Comparison of ENCODE assay signal across 20 cellular contexts in genomic region chr15:89964555-89964954, GRCh38. TPM values are rescaled to one million over a fixed set of nuclear protein-coding genes. Genes with fewer than 3 reads are reported as not detected.
DNase-seq lines count a peak whose midpoint lies in the region; ATAC-seq, FAIRE-seq and TF ChIP-seq lines count a peak whose summit lies in the region.
"Had no signal": no experiment of that assay in that cellular context is flagged by ENCODE, and none has a peak within 500 bp of the region (broad histone marks: within the 10 kb centered on the region; RNA-seq: fewer than 3 reads in every experiment).

No MANE protein-coding gene starts in this region.

- no peak overlapping the region for H2BK5ac ChIP-seq in neuronal stem cell (ENCODE audit: low read length)

- no peaks in the 10 kb centered on the region for H3K27me3 ChIP-seq in neuronal stem cell (ENCODE audit: control insufficient read depth in 3 of 3, insufficient read depth in 3 of 3, low read depth in 1 of 3, low read length in 3 of 3)
- H3K27me3 ChIP-seq: gastrocnemius medialis had no signal

- peak overlapping the region; percentile 19 for H3K18ac ChIP-seq in neuronal stem cell (ENCODE audit: low read length)

- H3K23ac ChIP-seq in neuronal stem cell (ENCODE audit: low read depth, low read length, poor library complexity), result no peak overlapping the region

- H3K4me3 ChIP-seq in neuronal stem cell (ENCODE audit: low read length in 2 of 2), result no peak overlapping the region
- H3K4me3 ChIP-seq: gastrocnemius medialis, PC-9 had no signal

- no peak for ATAC-seq in HG03196 (IDR thresholded peaks at IDR 0.05; ENCODE audit: unreplicated experiment)
- ATAC-seq: gastrocnemius medialis; stimulated activated naive CD8-positive, alpha-beta T cell treated with anti-CD3 and anti-CD28 coated beads, Interleukin-15, amount 100 ng/mL, for 72 hours had no signal

- H4K8ac ChIP-seq in neuronal stem cell (ENCODE audit: low read depth, low read length), result no peak overlapping the region

- CTCF ChIA-PET in HEK293T (lab: Yijun Ruan, JAX), result no interaction called here

- no peaks in the 10 kb centered on the region for H3K79me1 ChIP-seq in neuronal stem cell (ENCODE audit: low read depth, low read length)

- no peak overlapping the region for H4K91ac ChIP-seq in neuronal stem cell (ENCODE audit: low read depth, low read length, poor library complexity)

- no peak overlapping the region for H2BK120ac ChIP-seq in neuronal stem cell (ENCODE audit: low read depth, low read length)

- no peak overlapping the region for H2AK5ac ChIP-seq in neuronal stem cell (ENCODE audit: low read depth, low read length)

- TF ChIP-seq EP300 in Ishikawa (IDR thresholded peaks at IDR 0.05; ENCODE audit: borderline replicate concordance), result no peak

- H3K4me1 ChIP-seq in neuronal stem cell (ENCODE audit: control insufficient read depth in 2 of 2, insufficient read depth in 1 of 2, low read depth in 1 of 2, low read length in 2 of 2), result no peaks in the 10 kb centered on the region
- H3K4me1 ChIP-seq: gastrocnemius medialis had no signal

- no peaks in the 10 kb centered on the region for H3K9me3 ChIP-seq in neuronal stem cell (replicated peaks in 1 of 2; ENCODE audit: control insufficient read depth in 2 of 2, insufficient read depth in 1 of 2, low read depth in 1 of 2, low read length in 2 of 2)
- H3K9me3 ChIP-seq: gastrocnemius medialis, SK-N-SH had no signal

- no peak overlapping the region for H3K9ac ChIP-seq in neuronal stem cell (ENCODE audit: low read depth, low read length, poor library complexity)
- H3K9ac ChIP-seq: SK-N-SH had no signal

- H3K27ac ChIP-seq in neuronal stem cell (replicated peaks; ENCODE audit: low read length), result no peak overlapping the region
- H3K27ac ChIP-seq: gastrocnemius medialis, PC-9 had no signal

- POLR2A ChIA-PET in HEK293T (lab: Yijun Ruan, JAX), result interaction anchor here (1.0 kb wide), 1 partner anchor 52 kb away, joined by 4 read pairs; the partner anchor contains the start of gene ARPIN

- no peaks in the 10 kb centered on the region for H3K36me3 ChIP-seq in neuronal stem cell (replicated peaks in 1 of 2; ENCODE audit: control insufficient read depth in 2 of 2, insufficient read depth in 2 of 2, low read length in 2 of 2)
- H3K36me3 ChIP-seq: gastrocnemius medialis had no signal

- TF ChIP-seq RAD21 in Ishikawa (IDR thresholded peaks at IDR 0.05; ENCODE audit: low read depth), result peak; percentile 3; the same call in 1 of the 2 replicates

- DNase-seq in NCI-H2196 (lab: John Stamatoyannopoulos, UW; ENCODE audit: unreplicated experiment) (peak; percentile 3), NCI-H2196 treated with DMSO at 0.1 percent for 48 hours (lab: John Stamatoyannopoulos, UW; ENCODE audit: unreplicated experiment) (no peak), dermis blood vessel endothelial cell (peak; percentile 8), neuronal stem cell (ENCODE audit: low spot score) (no peak), frontal cortex (ENCODE audit: low spot score in 2 of 2) (no peak), HEK293T (ENCODE audit: extremely low spot score) (no peak)
- DNase-seq: activated CD4-positive, alpha-beta T cell treated with anti-CD3 and anti-CD28 coated beads for 1 hour; activated gamma-delta T cell; aorta; CD4-positive, alpha-beta T cell; gastrocnemius medialis; H7; mesenchymal stem cell; NCI-H510A treated with DMSO at 0.1 percent for 48 hours; PC-9; SK-N-SH; stimulated activated naive CD8-positive, alpha-beta T cell treated with anti-CD3 and anti-CD28 coated beads, Interleukin-15, amount 100 ng/mL, for 72 hours; T1000 had no signal

- H3K14ac ChIP-seq in neuronal stem cell (ENCODE audit: low read length), result peak overlapping the region; percentile 47

- no CpG with 5 or more reads among the region's 3 CpGs for WGBS in neuronal stem cell (ENCODE audit: extremely low coverage in 2 of 2, insufficient read length in 2 of 2, insufficient replicate concordance in 1 of 2), 2 donors

- no peak overlapping the region for H3K4me2 ChIP-seq in neuronal stem cell (ENCODE audit: insufficient read depth, low read length, poor library complexity, severe bottlenecking)
- H3K4me2 ChIP-seq: PC-9, SK-N-SH had no signal

- no peak for FAIRE-seq in frontal cortex (lab: Jason Lieb, UNC)

- H2BK12ac ChIP-seq in neuronal stem cell (ENCODE audit: low read length), result no peak overlapping the region

- H3K4ac ChIP-seq in neuronal stem cell (ENCODE audit: low read length), result no peak overlapping the region

- no peak overlapping the region for H2BK15ac ChIP-seq in neuronal stem cell (ENCODE audit: low read length)

- no peak overlapping the region for H2AFZ ChIP-seq in neuronal stem cell (ENCODE audit: low read length)
- H2AFZ ChIP-seq: PC-9 had no signal

TF ChIP-seq in Ishikawa, 13 proteins besides CTCF, POLR2A, EP300 and RAD21:
- TF ChIP-seq EGR1 (IDR thresholded peaks at IDR 0.05), result no peak
- TF ChIP-seq NFIC (IDR thresholded peaks at IDR 0.05), result peak; percentile 38; the same call in 1 of the 2 replicates

TF ChIP-seq in HEK293T, 16 proteins besides CTCF, POLR2A, EP300 and RAD21:
- TF ChIP-seq NFRKB (IDR thresholded peaks at IDR 0.05) (no peak), SP1 (IDR thresholded peaks at IDR 0.05) (no peak), FOXM1 (IDR thresholded peaks at IDR 0.05; ENCODE audit: borderline replicate concordance) (no peak), FOXK2 (IDR thresholded peaks at IDR 0.05) (no peak), HDGF (IDR thresholded peaks at IDR 0.05; ENCODE audit: borderline replicate concordance) (no peak), PKNOX1 (IDR thresholded peaks at IDR 0.05) (no peak), FOXA1 (IDR thresholded peaks at IDR 0.05) (no peak), SUZ12 (IDR thresholded peaks at IDR 0.05) (no peak), BHLHE40 (IDR thresholded peaks at IDR 0.05; ENCODE audit: borderline replicate concordance) (no peak), ELF4 (IDR thresholded peaks at IDR 0.05) (no peak), L3MBTL2 (conservative IDR thresholded peaks at IDR 0.05) (no peak), ZNF384 (IDR thresholded peaks at IDR 0.05) (no peak)

RNA-seq across cellular contexts. Expression of gene ZNF710, which starts 36.6 kb away (rescaled TPM):
- 10.2 and 10.7 TPM in 2 replicates for total RNA-seq in dermis blood vessel endothelial cell
- 47.8 TPM for polyA plus RNA-seq in neuronal stem cell (2013, experiment 1 of 2)
- 50.8 TPM for polyA plus RNA-seq in neuronal stem cell (2013, experiment 2 of 2)
- total RNA-seq in frontal cortex, result 6.5 TPM

RNA-seq across cellular contexts. Expression of gene ARPIN, which starts 51.8 kb away (rescaled TPM):
- total RNA-seq in dermis blood vessel endothelial cell, result 14.8 and 15.7 TPM in 2 replicates
- 6.9 TPM for polyA plus RNA-seq in neuronal stem cell (2013, experiment 1 of 2)
- 6.9 TPM for polyA plus RNA-seq in neuronal stem cell (2013, experiment 2 of 2)
- 13.5 TPM for total RNA-seq in frontal cortex
- total RNA-seq: CD4-positive, alpha-beta T cell had no signal

Comparison
In these comparisons a context has a peak if more than half of its experiments do, and no peak if none do; other contexts are left out.
1. DNase-seq: peak in NCI-H2196 (single experiment) and dermis blood vessel endothelial cell (single experiment); none in NCI-H2196 treated with DMSO at 0.1 percent for 48 hours (single experiment), neuronal stem cell (single experiment), frontal cortex (0 of 2) and HEK293T (single experiment).